ENCODE assay signal across 23 cellular contexts in genomic region chr10:70514591-70514990, GRCh38. TPM values are rescaled to one million over a fixed set of nuclear protein-coding genes. Genes with fewer than 3 reads are reported as not detected.
A peak's percentile ranks its signal among the peaks of the same experiment; 100 is the strongest.
DNase-seq lines count a peak whose midpoint lies in the region; ATAC-seq and TF ChIP-seq lines count a peak whose summit lies in the region.
"Had no signal": no experiment of that assay in that cellular context is flagged by ENCODE, and none has a peak within 500 bp of the region (broad histone marks: within the 10 kb centered on the region; RNA-seq: fewer than 3 reads in every experiment).

No MANE protein-coding gene starts in this region.

- no peaks in the 10 kb centered on the region for H3K9me3 Mint-ChIP-seq in activated CD8-positive, alpha-beta T cell treated with anti-CD3 and anti-CD28 coated beads, Interleukin-2, amount 10 ng/mL, durations not matched to agents 7 days and 5 days (ENCODE audit: insufficient read depth)
- no peaks in the 10 kb centered on the region for H3K9me3 Mint-ChIP-seq in activated CD8-positive, alpha-beta T cell treated with anti-CD3 and anti-CD28 coated beads for 36 hours
- H3K9me3 Mint-ChIP-seq: CD14-positive monocyte had no signal

- DNase-seq in activated CD8-positive, alpha-beta T cell treated with anti-CD3 and anti-CD28 coated beads, Interleukin-2, amount 10 ng/mL, durations not matched to agents 7 days and 5 days = no peak
- no peak for DNase-seq in activated CD8-positive, alpha-beta T cell treated with anti-CD3 and anti-CD28 coated beads for 36 hours
- no peak for DNase-seq in MV-4-11 (lab: John Stamatoyannopoulos, UW)
- DNase-seq: ACHN; EL; GF-D8; NCI-H1105; NCI-H146; NCI-H2029 treated with DMSO at 0.1 percent for 48 hours; NCI-H226; NCI-H510A treated with DMSO at 0.1 percent for 48 hours; NCI-H774; NK-92 treated with Interleukin-12 subunit alpha and Interleukin-12 subunit beta, amount 100 ng/mL, for 24 hours; OCI-M1 had no signal

- CTCF ChIA-PET in activated CD8-positive, alpha-beta T cell treated with anti-CD3 and anti-CD28 coated beads, Interleukin-2, amount 10 ng/mL, durations not matched to agents 7 days and 5 days (lab: Charles Lee) = interaction anchor here (1.0 kb wide), 1 partner anchor 45 kb away, joined by 3 read pairs; no protein-coding TSS in a partner anchor
- CTCF ChIA-PET in activated CD8-positive, alpha-beta T cell treated with anti-CD3 and anti-CD28 coated beads for 36 hours (lab: Charles Lee) = no interaction called here

- no peak for TF ChIP-seq CTCF in activated CD8-positive, alpha-beta T cell treated with anti-CD3 and anti-CD28 coated beads for 36 hours (IDR thresholded peaks at IDR 0.05)
- no peak for TF ChIP-seq CTCF in OCI-LY1 (IDR thresholded peaks at IDR 0.05; ENCODE audit: low read length)

- peaks cover 3% of the 10 kb centered on the region for H3K4me1 Mint-ChIP-seq in activated CD8-positive, alpha-beta T cell treated with anti-CD3 and anti-CD28 coated beads, Interleukin-2, amount 10 ng/mL, durations not matched to agents 7 days and 5 days (ENCODE audit: low read depth)
- H3K4me1 Mint-ChIP-seq in activated CD8-positive, alpha-beta T cell treated with anti-CD3 and anti-CD28 coated beads for 36 hours (ENCODE audit: low read depth) = peaks cover 4% of the 10 kb centered on the region
- H3K4me1 Mint-ChIP-seq: CD14-positive monocyte had no signal

- peaks cover 5% of the 10 kb centered on the region for H3K27me3 Mint-ChIP-seq in activated CD8-positive, alpha-beta T cell treated with anti-CD3 and anti-CD28 coated beads, Interleukin-2, amount 10 ng/mL, durations not matched to agents 7 days and 5 days (ENCODE audit: low read depth)
- no peaks in the 10 kb centered on the region for H3K27me3 Mint-ChIP-seq in activated CD8-positive, alpha-beta T cell treated with anti-CD3 and anti-CD28 coated beads for 36 hours

- no peaks in the 10 kb centered on the region for H3K79me2 ChIP-seq in OCI-LY1 (ENCODE audit: insufficient read depth, low read length)

- H4K20me1 ChIP-seq in OCI-LY1 (ENCODE audit: insufficient read depth, low read length) = no peaks in the 10 kb centered on the region

- H3K36me3 Mint-ChIP-seq in activated CD8-positive, alpha-beta T cell treated with anti-CD3 and anti-CD28 coated beads, Interleukin-2, amount 10 ng/mL, durations not matched to agents 7 days and 5 days (ENCODE audit: low read depth) = no peaks in the 10 kb centered on the region
- no peaks in the 10 kb centered on the region for H3K36me3 Mint-ChIP-seq in activated CD8-positive, alpha-beta T cell treated with anti-CD3 and anti-CD28 coated beads for 36 hours (ENCODE audit: low read depth)
- H3K36me3 Mint-ChIP-seq: CD14-positive monocyte had no signal

- H3K27me3 ChIP-seq in OCI-LY1 (ENCODE audit: insufficient read depth, low read length) = no peaks in the 10 kb centered on the region
- no peaks in the 10 kb centered on the region for H3K27me3 ChIP-seq in stomach smooth muscle (ENCODE audit: control insufficient read depth in 1 of 2, insufficient read depth in 2 of 2, low read length in 2 of 2)
- H3K27me3 ChIP-seq: SJSA1 had no signal

- no peak overlapping the region for H3K9ac ChIP-seq in OCI-LY1 (ENCODE audit: low read length)
- H3K9ac ChIP-seq in stomach smooth muscle (ENCODE audit: low read length in 2 of 2) = no peak overlapping the region

- H3K4me3 ChIP-seq in OCI-LY1 (ENCODE audit: low read depth, low read length, poor library complexity, severe bottlenecking) (no peak overlapping the region), stomach smooth muscle (ENCODE audit: low read length in 2 of 2) (no peak overlapping the region)
- H3K4me3 ChIP-seq: K562, SJSA1 had no signal

- no peaks in the 10 kb centered on the region for H3K9me3 ChIP-seq in OCI-LY1 (ENCODE audit: low read length)
- no peaks in the 10 kb centered on the region for H3K9me3 ChIP-seq in stomach smooth muscle (ENCODE audit: control insufficient read depth in 2 of 2, low read length in 2 of 2)
- H3K9me3 ChIP-seq: SJSA1 had no signal

- H3K36me3 ChIP-seq in OCI-LY1 (ENCODE audit: insufficient read depth, low read length) (peaks cover 15% of the 10 kb centered on the region; the same call in 1 of the 2 replicates), stomach smooth muscle (ENCODE audit: control insufficient read depth in 2 of 2, insufficient read depth in 2 of 2, low read length in 2 of 2) (no peaks in the 10 kb centered on the region)
- H3K36me3 ChIP-seq: SJSA1 had no signal

- POLR2A ChIA-PET in activated CD8-positive, alpha-beta T cell treated with anti-CD3 and anti-CD28 coated beads, Interleukin-2, amount 10 ng/mL, durations not matched to agents 7 days and 5 days (lab: Charles Lee) = no interaction called here
- POLR2A ChIA-PET in activated CD8-positive, alpha-beta T cell treated with anti-CD3 and anti-CD28 coated beads for 36 hours (lab: Charles Lee) = no interaction called here

- H3K4me2 ChIP-seq in OCI-LY1 (ENCODE audit: low read length) = no peak overlapping the region

- H3K27ac Mint-ChIP-seq in activated CD8-positive, alpha-beta T cell treated with anti-CD3 and anti-CD28 coated beads, Interleukin-2, amount 10 ng/mL, durations not matched to agents 7 days and 5 days = peak overlapping the region; percentile 55
- H3K27ac Mint-ChIP-seq in activated CD8-positive, alpha-beta T cell treated with anti-CD3 and anti-CD28 coated beads for 36 hours = no peak overlapping the region

- no peak overlapping the region for H3K4me3 Mint-ChIP-seq in activated CD8-positive, alpha-beta T cell treated with anti-CD3 and anti-CD28 coated beads, Interleukin-2, amount 10 ng/mL, durations not matched to agents 7 days and 5 days
- no peak overlapping the region for H3K4me3 Mint-ChIP-seq in activated CD8-positive, alpha-beta T cell treated with anti-CD3 and anti-CD28 coated beads for 36 hours

- intact Hi-C loops in activated CD8-positive, alpha-beta T cell treated with anti-CD3 and anti-CD28 coated beads for 36 hours (cut with micrococcal nuclease) = no loop called here

- H3K4me1 ChIP-seq in OCI-LY1 (ENCODE audit: insufficient read depth, low read length, severe bottlenecking) = peaks cover 59% of the 10 kb centered on the region
- H3K4me1 ChIP-seq in stomach smooth muscle (ENCODE audit: control insufficient read depth, insufficient read depth, low read length) = peaks cover 51% of the 10 kb centered on the region
- H3K4me1 ChIP-seq: SJSA1 had no signal

- no peaks in the 10 kb centered on the region for H3K9me2 ChIP-seq in OCI-LY1 (ENCODE audit: low read depth, low read length)

- no peaks in the 10 kb centered on the region for H3F3A ChIP-seq in OCI-LY1 (ENCODE audit: insufficient read depth, low read length)

- no peak for ATAC-seq in activated CD8-positive, alpha-beta T cell treated with anti-CD3 and anti-CD28 coated beads, Interleukin-2, amount 10 ng/mL, durations not matched to agents 7 days and 5 days
- ATAC-seq in activated CD8-positive, alpha-beta T cell treated with anti-CD3 and anti-CD28 coated beads for 36 hours = no peak
- ATAC-seq in GM21423 (IDR thresholded peaks at IDR 0.05; ENCODE audit: unreplicated experiment) (no peak), HG03159 (IDR thresholded peaks at IDR 0.05; ENCODE audit: unreplicated experiment) (no peak)
- ATAC-seq: K562 had no signal

- H2AFZ ChIP-seq in OCI-LY1 (ENCODE audit: low read length) = no peak overlapping the region

- peak overlapping the region; percentile 75 for H3K27ac ChIP-seq in OCI-LY1 (ENCODE audit: low read depth, low read length, poor library complexity, severe bottlenecking)
- peak overlapping the region; percentile 54 for H3K27ac ChIP-seq in cingulate gyrus (ENCODE audit: low read depth, low read length)
- peak overlapping the region; percentile 24 for H3K27ac ChIP-seq in stomach smooth muscle (ENCODE audit: low read length)
- H3K27ac ChIP-seq: 22Rv1, SJSA1 had no signal

RNA-seq across cellular contexts. Expression of gene PALD1, which starts 36.0 kb away (rescaled TPM):
- 1 to 10 TPM; 6.2 to 6.5 TPM for total RNA-seq in activated CD8-positive, alpha-beta T cell treated with anti-CD3 and anti-CD28 coated beads, Interleukin-2, amount 10 ng/mL, durations not matched to agents 7 days and 5 days
- 1 to 10 TPM; 6.6 to 6.8 TPM for total RNA-seq in activated CD8-positive, alpha-beta T cell treated with anti-CD3 and anti-CD28 coated beads for 36 hours
- total RNA-seq: SJSA1 had no signal

Comparison
In these comparisons a context has a peak if more than half of its experiments do, and no peak if none do; other contexts are left out.
1. H3K27ac ChIP-seq: peak in every context shown above with its lines; median percentile 75 in OCI-LY1; 54 in cingulate gyrus; 24 in stomach smooth muscle.